12 cellular contexts compared by ENCODE assay signal in genomic region chr4:95572304-95572991, GRCh38. TPM values are rescaled to one million over a fixed set of nuclear protein-coding genes. Genes with fewer than 3 reads are reported as not detected.
A peak's percentile ranks its signal among the peaks of the same experiment; 100 is the strongest.
DNase-seq lines count a peak whose midpoint lies in the region; ATAC-seq and TF ChIP-seq lines count a peak whose summit lies in the region.
"Had no signal": no experiment of that assay in that cellular context is flagged by ENCODE, and none has a peak within 500 bp of the region (broad histone marks: within the 10 kb centered on the region; RNA-seq: fewer than 3 reads in every experiment).

No MANE protein-coding gene starts in this region.

- no peak overlapping the region for H2AFZ ChIP-seq in PC-9

- DNase-seq in GDM1 (lab: John Stamatoyannopoulos, UW) = peak; percentile 1
- DNase-seq in PC-9 = peak; percentile 54 to 65
- DNase-seq in epithelial cell of prostate (ENCODE audit: low read depth, low spot score) = peak; percentile 10
- DNase-seq in nephron progenitor cell = peak; percentile 34
- DNase-seq in activated CD4-positive, alpha-beta T cell treated with anti-CD3 and anti-CD28 coated beads, Interleukin-2, amount 10 ng/mL, durations not matched to agents 24 days and 14 days = no peak
- DNase-seq: NCI-H187 had no signal

- H3K4me1 Mint-ChIP-seq in nephron progenitor cell = peaks cover 16% of the 10 kb centered on the region
- no peaks in the 10 kb centered on the region for H3K4me1 Mint-ChIP-seq in activated CD4-positive, alpha-beta T cell treated with anti-CD3 and anti-CD28 coated beads, Interleukin-2, amount 10 ng/mL, durations not matched to agents 24 days and 14 days

- peaks cover 65% of the 10 kb centered on the region for H3K9me3 Mint-ChIP-seq in nephron progenitor cell
- peaks cover 12% of the 10 kb centered on the region for H3K9me3 Mint-ChIP-seq in activated CD4-positive, alpha-beta T cell treated with anti-CD3 and anti-CD28 coated beads, Interleukin-2, amount 10 ng/mL, durations not matched to agents 24 days and 14 days

- no TSS peak for BruUV-seq in PC-9 (replicated peaks; lab: Mats Ljungman, UMichigan)

- no peak overlapping the region for H3K4me3 ChIP-seq in PC-9

- TF ChIP-seq CTCF in PC-9 (conservative IDR thresholded peaks at IDR 0.05) = no peak
- TF ChIP-seq CTCF in nephron progenitor cell (IDR thresholded peaks at IDR 0.05) = no peak

- H4K20me1 ChIP-seq in PC-9 (ENCODE audit: insufficient read depth) = no peaks in the 10 kb centered on the region

- intact Hi-C loops in PC-9 (cut with micrococcal nuclease; ENCODE audit: unreplicated experiment) = no loop called here
- intact Hi-C loops in activated CD4-positive, alpha-beta T cell treated with anti-CD3 and anti-CD28 coated beads, Interleukin-2, amount 10 ng/mL, durations not matched to agents 24 days and 14 days (cut with micrococcal nuclease) = no loop called here

- H3K4me1 ChIP-seq in PC-9 (replicated peaks; ENCODE audit: insufficient read depth) = no peaks in the 10 kb centered on the region

- peaks cover 6% of the 10 kb centered on the region for H3K27me3 Mint-ChIP-seq in nephron progenitor cell (ENCODE audit: low read depth, poor library complexity)
- peaks cover 1% of the 10 kb centered on the region for H3K27me3 Mint-ChIP-seq in activated CD4-positive, alpha-beta T cell treated with anti-CD3 and anti-CD28 coated beads, Interleukin-2, amount 10 ng/mL, durations not matched to agents 24 days and 14 days

- H3K9me2 ChIP-seq in PC-9 (ENCODE audit: insufficient read depth) = no peaks in the 10 kb centered on the region

- no peak overlapping the region for H3K27ac Mint-ChIP-seq in nephron progenitor cell
- H3K27ac Mint-ChIP-seq in activated CD4-positive, alpha-beta T cell treated with anti-CD3 and anti-CD28 coated beads, Interleukin-2, amount 10 ng/mL, durations not matched to agents 24 days and 14 days = no peak overlapping the region
- H3K27ac Mint-ChIP-seq: activated T-helper 2 cell treated with anti-CD3 and anti-CD28 coated beads, Interferon-gamma antibody, Interleukin-2, Interleukin-4, amounts not matched to agents 10 μg/mL and 5 μg/mL and 100 μg/mL, durations not matched to agents 14 hours and 24 hours and 36 hours had no signal

- H3F3A ChIP-seq in PC-9 (ENCODE audit: insufficient read depth, low read depth) = no peaks in the 10 kb centered on the region

- CTCF ChIA-PET in PC-9 (lab: Charles Lee) = interaction anchor here (0.6 to 0.7 kb wide), 2 partner anchors 83 to 251 kb away, joined by 3 to 5 read pairs; no protein-coding TSS in a partner anchor

- no peak for ATAC-seq in GM19324 (IDR thresholded peaks at IDR 0.05; ENCODE audit: low FRiP score, unreplicated experiment)
- ATAC-seq in HG03135 (IDR thresholded peaks at IDR 0.05; ENCODE audit: unreplicated experiment) = no peak
- ATAC-seq in HG02970 (IDR thresholded peaks at IDR 0.05; ENCODE audit: low FRiP score, unreplicated experiment) = no peak

- no peaks in the 10 kb centered on the region for H3K27me3 ChIP-seq in PC-9 (ENCODE audit: insufficient read depth, low read depth)
- H3K27me3 ChIP-seq: neutrophil had no signal

- H3K27ac ChIP-seq in PC-9 (no peak overlapping the region), epithelial cell of prostate (no peak overlapping the region)
- H3K27ac ChIP-seq: neutrophil had no signal

- H3K4me2 ChIP-seq in PC-9 = peak overlapping the region; percentile 42; the same call in 1 of the 2 replicates

- H3K36me3 ChIP-seq in PC-9 (ENCODE audit: low read depth) = no peaks in the 10 kb centered on the region
- H3K36me3 ChIP-seq: neutrophil had no signal

- POLR2A ChIA-PET in PC-9 (lab: Charles Lee; ENCODE audit: unreplicated experiment) = no interaction called here

- H3K4me3 Mint-ChIP-seq in nephron progenitor cell = no peak overlapping the region
- no peak overlapping the region for H3K4me3 Mint-ChIP-seq in activated CD4-positive, alpha-beta T cell treated with anti-CD3 and anti-CD28 coated beads, Interleukin-2, amount 10 ng/mL, durations not matched to agents 24 days and 14 days

- H3K79me2 ChIP-seq in PC-9 (ENCODE audit: low read depth) = no peaks in the 10 kb centered on the region

- no peaks in the 10 kb centered on the region for H3K9me3 ChIP-seq in PC-9 (ENCODE audit: insufficient read depth, low read depth)
- H3K9me3 ChIP-seq: neutrophil had no signal

- peaks cover 22% of the 10 kb centered on the region for H3K36me3 Mint-ChIP-seq in nephron progenitor cell (ENCODE audit: low read depth)
- no peaks in the 10 kb centered on the region for H3K36me3 Mint-ChIP-seq in activated CD4-positive, alpha-beta T cell treated with anti-CD3 and anti-CD28 coated beads, Interleukin-2, amount 10 ng/mL, durations not matched to agents 24 days and 14 days (ENCODE audit: low read depth)

RNA-seq across cellular contexts. Expression of gene UNC5C, which starts 23.7 kb away (rescaled TPM):
- total RNA-seq in PC-9 (2021) = not detected in 2 replicates
- not detected in 2 replicates for total RNA-seq in activated CD4-positive, alpha-beta T cell treated with anti-CD3 and anti-CD28 coated beads, Interleukin-2, amount 10 ng/mL, durations not matched to agents 24 days and 14 days
- total RNA-seq: T-helper 2 cell treated with Interferon-gamma antibody and Interleukin-4, amounts not matched to agents 100 ng/mL and 5 ng/mL, for 36 hours had no signal
